31 cellular contexts compared by ENCODE assay signal in the genomic region with DNA sequence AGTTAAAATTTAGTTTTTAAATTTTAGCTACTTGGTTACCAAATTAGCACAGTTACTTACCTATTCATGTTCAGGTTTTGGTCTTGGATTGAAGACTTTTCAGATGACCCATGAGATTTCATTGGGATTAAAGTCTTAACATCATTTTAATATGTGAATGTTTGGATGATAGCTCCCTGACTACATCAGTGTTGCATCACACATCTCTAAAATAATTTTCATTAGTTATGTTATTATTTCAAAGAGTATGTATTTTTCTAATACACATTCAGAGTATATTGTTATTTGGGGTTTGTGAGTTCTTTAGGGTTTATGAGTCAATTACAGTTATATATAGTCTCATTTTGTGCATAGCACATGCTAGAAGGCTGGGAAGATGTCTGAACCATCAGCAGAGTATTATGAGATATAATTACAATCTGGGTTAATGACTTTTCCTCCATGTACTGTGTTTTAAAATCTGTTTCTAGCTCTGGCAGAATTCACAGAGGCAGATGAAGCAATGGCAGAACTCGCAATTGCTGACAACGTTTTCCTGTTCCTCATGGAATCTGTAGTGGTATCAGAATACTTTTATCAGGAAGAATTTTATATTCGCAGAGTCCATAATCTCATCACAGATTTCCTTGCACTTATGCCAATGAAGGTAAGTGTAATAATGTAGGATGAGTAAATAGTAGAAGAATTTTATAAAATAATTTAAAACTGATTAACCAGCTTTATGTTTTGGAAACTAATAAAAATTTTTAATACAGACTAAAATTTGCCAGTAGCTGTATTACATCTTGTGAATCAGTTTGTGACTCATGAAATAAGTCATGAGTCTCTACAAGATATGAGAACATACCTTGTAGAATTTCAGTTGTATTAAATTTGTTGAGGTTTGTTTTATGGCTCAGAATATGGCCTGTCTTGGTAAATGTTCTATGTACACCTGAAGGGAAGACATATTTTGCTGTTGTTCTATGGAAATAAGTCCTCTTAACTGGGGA. TPM values are rescaled to one million over a fixed set of nuclear protein-coding genes. Genes with fewer than 3 reads are reported as not detected.
DNase-seq lines count a peak whose midpoint lies in the region; FAIRE-seq and TF ChIP-seq lines count a peak whose summit lies in the region.
"Had no signal": no experiment of that assay in that cellular context is flagged by ENCODE, and none has a peak within 500 bp of the region (broad histone marks: within the 10 kb centered on the region; RNA-seq: fewer than 3 reads in every experiment).

No MANE protein-coding gene starts in this region.

- H3K4me1 ChIP-seq in GM23248 (ENCODE audit: insufficient read depth) (no peaks in the 10 kb centered on the region), mammary epithelial cell (ENCODE audit: insufficient read depth, low read length) (no peaks in the 10 kb centered on the region), Caco-2 (no peaks in the 10 kb centered on the region)
- H3K4me1 ChIP-seq: heart left ventricle had no signal

- H3K27ac ChIP-seq in GM23248 (peak overlapping the region; percentile 27), mammary epithelial cell (ENCODE audit: insufficient read depth, low read depth, low read length) (no peak overlapping the region)
- H3K27ac ChIP-seq: heart left ventricle, RWPE1, thoracic aorta had no signal

- no peaks in the 10 kb centered on the region for H3K9me3 ChIP-seq in GM23248 (ENCODE audit: low read depth)
- H3K9me3 ChIP-seq in mammary epithelial cell (replicated peaks; ENCODE audit: insufficient read depth, low read length) = no peaks in the 10 kb centered on the region
- peaks cover 2% of the 10 kb centered on the region; the same call in 1 of the 2 replicates for H3K9me3 ChIP-seq in Caco-2
- H3K9me3 ChIP-seq: thoracic aorta had no signal

- H3K27me3 Mint-ChIP-seq in Caco-2 (ENCODE audit: insufficient read depth, unreplicated experiment) = no peaks in the 10 kb centered on the region
- H3K27me3 Mint-ChIP-seq: activated B cell treated with CpG ODN at 0.5 μM for 24 hours; activated naive CD8-positive, alpha-beta T cell treated with anti-CD3 and anti-CD28 coated beads for 36 hours; CD4-positive, alpha-beta memory T cell; naive B cell; stimulated activated naive CD8-positive, alpha-beta T cell treated with anti-CD3 and anti-CD28 coated beads, Interleukin-15, Interleukin-2, amounts not matched to agents 100 ng/mL and 50 ng/mL, for 24 hours had no signal

- H3K4me3 Mint-ChIP-seq in Caco-2 (ENCODE audit: unreplicated experiment) = no peak overlapping the region
- H3K4me3 Mint-ChIP-seq: activated B cell treated with CpG ODN at 0.5 μM for 24 hours; activated naive CD8-positive, alpha-beta T cell treated with anti-CD3 and anti-CD28 coated beads for 36 hours; CD4-positive, alpha-beta memory T cell; H9; naive B cell; stimulated activated naive CD8-positive, alpha-beta T cell treated with anti-CD3 and anti-CD28 coated beads, Interleukin-15, Interleukin-2, amounts not matched to agents 100 ng/mL and 50 ng/mL, for 24 hours had no signal

- in situ Hi-C loops in GM23248 (cut with MboI) = no loop called here
- in situ Hi-C loops in mammary epithelial cell (cut with MboI; ENCODE audit: low sequenced_read_pairs in 2 of 2) = no loop called here

- H4K20me1 ChIP-seq in GM23248 (ENCODE audit: insufficient read depth) (no peaks in the 10 kb centered on the region), mammary epithelial cell (ENCODE audit: insufficient read depth, low read length) (no peaks in the 10 kb centered on the region)

- CTCF ChIA-PET in mammary epithelial cell (lab: Charles Lee; ENCODE audit: low non-redundant PET) = no interaction called here
- CTCF ChIA-PET in Caco-2 (lab: Charles Lee) = no interaction called here

- no peaks in the 10 kb centered on the region for H3K9me2 ChIP-seq in GM23248 (ENCODE audit: insufficient read depth)

- H3K4me2 ChIP-seq in GM23248 (ENCODE audit: unreplicated experiment) (no peak overlapping the region), mammary epithelial cell (ENCODE audit: insufficient read depth, low read depth, low read length) (no peak overlapping the region)

- DNase-seq in GM23248 (peak; percentile 53), RCC 7860 (ENCODE audit: low spot score) (no peak), mammary epithelial cell (peak; percentile 49), iris pigment epithelial cell (ENCODE audit: low read depth) (peak; percentile 59), D341Med (ENCODE audit: low spot score) (no peak), NCI-H187 treated with DMSO at 0.1 percent for 48 hours (lab: John Stamatoyannopoulos, UW) (no peak), Caco-2 (no peak)
- DNase-seq in stimulated activated CD4-positive, alpha-beta T cell treated with anti-CD3 and anti-CD28 coated beads, Interleukin-1b, Interleukin-23, amount 100 ng/mL, for 48 hours = no peak
- DNase-seq: activated B cell treated with CpG ODN at 0.5 μM for 24 hours; activated CD4-positive, alpha-beta T cell treated with anti-CD3 and anti-CD28 coated beads, Interleukin-2, amount 50 U/mL, for 1 hour; activated effector memory CD4-positive, alpha-beta T cell treated with Interleukin-2 at 50 U/mL for 16 hours; activated naive CD8-positive, alpha-beta T cell treated with anti-CD3 and anti-CD28 coated beads for 36 hours; activated T-cell treated with anti-CD3 and anti-CD28 coated beads, Interleukin-2, amount 50 U/mL, for 1 hour; CD4-positive, alpha-beta memory T cell; effector CD4-positive, alpha-beta T cell; EL; H9; heart left ventricle; Kasumi-1; kidney; midbrain; naive B cell; NCI-H82; posterior cingulate gyrus; right cardiac atrium; stimulated activated CD4-positive, alpha-beta T cell treated with anti-CD3 and anti-CD28 coated beads, Interleukin-2, amount 100 ng/mL, for 24 hours; stimulated activated CD8-positive, alpha-beta memory T cell treated with anti-CD3 and anti-CD28 coated beads, Interleukin-4, amount 100 ng/mL, for 48 hours had no signal

- intact Hi-C loops in mammary epithelial cell (cut with micrococcal nuclease) (no loop called here), Caco-2 (cut with micrococcal nuclease; ENCODE audit: unreplicated experiment) (no loop called here)

- H3F3A ChIP-seq in GM23248 (ENCODE audit: insufficient read depth) = peaks cover 7% of the 10 kb centered on the region

- no peaks in the 10 kb centered on the region for H3K79me2 ChIP-seq in GM23248 (ENCODE audit: insufficient read depth)
- H3K79me2 ChIP-seq in mammary epithelial cell (ENCODE audit: insufficient read depth, low read length) = peaks cover 4% of the 10 kb centered on the region

- H3K27me3 ChIP-seq in GM23248 (replicated peaks; ENCODE audit: insufficient read depth) (no peaks in the 10 kb centered on the region), mammary epithelial cell (ENCODE audit: insufficient read depth, low read length) (no peaks in the 10 kb centered on the region), Caco-2 (replicated peaks; ENCODE audit: control insufficient read depth, insufficient read depth, low read length) (no peaks in the 10 kb centered on the region)
- H3K27me3 ChIP-seq: heart left ventricle had no signal

- dilution Hi-C loops in mammary epithelial cell (cut with HindIII; ENCODE audit: low sequenced_read_pairs) = no loop called here

- H3K9ac ChIP-seq in GM23248 = no peak overlapping the region
- no peak overlapping the region for H3K9ac ChIP-seq in mammary epithelial cell (ENCODE audit: insufficient read depth, low read length)

- POLR2A ChIA-PET in Caco-2 (lab: Charles Lee) = no interaction called here

- H3K36me3 ChIP-seq in GM23248 (ENCODE audit: low read depth) = peaks cover 31% of the 10 kb centered on the region
- peaks cover 48% of the 10 kb centered on the region for H3K36me3 ChIP-seq in mammary epithelial cell (ENCODE audit: insufficient read depth, low read length)
- H3K36me3 ChIP-seq in Caco-2 (ENCODE audit: control insufficient read depth, insufficient read depth, low read length) = peaks cover 2% of the 10 kb centered on the region; the same call in 1 of the 2 replicates

- H3K36me3 Mint-ChIP-seq in Caco-2 (ENCODE audit: insufficient read depth, unreplicated experiment) = peaks cover 78% of the 10 kb centered on the region

- H3K4me3 ChIP-seq in GM23248 = no peak overlapping the region
- no peak overlapping the region for H3K4me3 ChIP-seq in mammary epithelial cell (replicated peaks in 1 of 3; ENCODE audit: insufficient read depth in 1 of 3, low read depth in 2 of 3, low read length in 3 of 3)
- H3K4me3 ChIP-seq in Caco-2 (ENCODE audit: low read depth, low read length) = no peak overlapping the region
- H3K4me3 ChIP-seq: heart left ventricle, thoracic aorta had no signal

- BruUV-seq in mammary epithelial cell (replicated peaks; lab: Mats Ljungman, UMichigan) (no TSS peak), Caco-2 (replicated peaks; lab: Mats Ljungman, UMichigan) (no TSS peak)

- no peaks in the 10 kb centered on the region for H3K4me1 Mint-ChIP-seq in Caco-2 (ENCODE audit: low read depth, unreplicated experiment)
- H3K4me1 Mint-ChIP-seq: activated B cell treated with CpG ODN at 0.5 μM for 24 hours; activated naive CD8-positive, alpha-beta T cell treated with anti-CD3 and anti-CD28 coated beads for 36 hours; H9; naive B cell had no signal

- H3K9me3 Mint-ChIP-seq in Caco-2 (ENCODE audit: unreplicated experiment) = no peaks in the 10 kb centered on the region
- H3K9me3 Mint-ChIP-seq: activated B cell treated with CpG ODN at 0.5 μM for 24 hours; activated naive CD8-positive, alpha-beta T cell treated with anti-CD3 and anti-CD28 coated beads for 36 hours; CD4-positive, alpha-beta memory T cell; H9; naive B cell; stimulated activated naive CD8-positive, alpha-beta T cell treated with anti-CD3 and anti-CD28 coated beads, Interleukin-15, Interleukin-2, amounts not matched to agents 100 ng/mL and 50 ng/mL, for 24 hours had no signal

- H2AFZ ChIP-seq in GM23248 = no peak overlapping the region
- no peak overlapping the region for H2AFZ ChIP-seq in mammary epithelial cell (ENCODE audit: low read depth, low read length)

- WGBS in GM23248 (ENCODE audit: low coverage in 1 of 2, low lambda C conversion rate in 2 of 2, missing lambda C conversion rate in 2 of 2), 2 experiments = 90 to 95% methylated on average over 3 of the region's 3 CpGs
- WGBS in mammary epithelial cell (ENCODE audit: low coverage, missing lambda C conversion rate) = 92% methylated on average over 3 of the region's 3 CpGs

- H3K27ac Mint-ChIP-seq in Caco-2 (ENCODE audit: unreplicated experiment) = no peak overlapping the region
- H3K27ac Mint-ChIP-seq: activated B cell treated with CpG ODN at 0.5 μM for 24 hours; activated naive CD8-positive, alpha-beta T cell treated with anti-CD3 and anti-CD28 coated beads for 36 hours; stimulated activated naive CD8-positive, alpha-beta T cell treated with anti-CD3 and anti-CD28 coated beads, Interleukin-15, Interleukin-2, amounts not matched to agents 100 ng/mL and 50 ng/mL, for 24 hours had no signal

- peak; percentile 58 for FAIRE-seq in RCC 7860 (lab: Jason Lieb, UNC)
- FAIRE-seq: kidney, urothelium cell line had no signal

- no peak for TF ChIP-seq CTCF in mammary epithelial cell (conservative IDR thresholded peaks at IDR 0.05 in 1 of 2, IDR thresholded peaks at IDR 0.05 in 1 of 2; ENCODE audit: extremely low read depth in 1 of 2, insufficient read depth in 1 of 2, low read depth in 1 of 2, low read length in 2 of 2)
- TF ChIP-seq CTCF in Caco-2 (IDR thresholded peaks at IDR 0.05; ENCODE audit: insufficient read depth in 1 of 2, low read depth in 1 of 2, low read length in 1 of 2, severe bottlenecking in 1 of 2, unreplicated experiment in 1 of 2) = no peak

RNA-seq across cellular contexts. Expression of gene NUP205, which starts 26.9 kb away (rescaled TPM):
- total RNA-seq in GM23248 (2014; rRNA removed; shearing (Covaris generic)) = 31.8 and 45.7 TPM in 2 replicates
- polyA plus RNA-seq in GM23248 (2016; fragmentation: Nextera tagmentation; extraction: Ambion mirVana) (17.4 and 18.5 TPM in 2 replicates), mammary epithelial cell (57.9 TPM)
- total RNA-seq in mammary epithelial cell (10 to 100 TPM; 61.3 to 76.6 TPM), Caco-2 (2022) (114 and 115 TPM in 2 replicates)
- 126 TPM for polyA minus RNA-seq in mammary epithelial cell

Comparison
In these comparisons a context has a peak if more than half of its experiments do, and no peak if none do; other contexts are left out.
1. DNase-seq: peak in GM23248 (single experiment), mammary epithelial cell (single experiment) and iris pigment epithelial cell (single experiment); none in RCC 7860 (single experiment), stimulated activated CD4-positive, alpha-beta T cell treated with anti-CD3 and anti-CD28 coated beads, Interleukin-1b, Interleukin-23, amount 100 ng/mL, for 48 hours (single experiment), D341Med (single experiment), NCI-H187 treated with DMSO at 0.1 percent for 48 hours (single experiment) and Caco-2 (0 of 2).